Comparison of ENCODE assay signal across 10 cellular contexts in the genomic region with DNA sequence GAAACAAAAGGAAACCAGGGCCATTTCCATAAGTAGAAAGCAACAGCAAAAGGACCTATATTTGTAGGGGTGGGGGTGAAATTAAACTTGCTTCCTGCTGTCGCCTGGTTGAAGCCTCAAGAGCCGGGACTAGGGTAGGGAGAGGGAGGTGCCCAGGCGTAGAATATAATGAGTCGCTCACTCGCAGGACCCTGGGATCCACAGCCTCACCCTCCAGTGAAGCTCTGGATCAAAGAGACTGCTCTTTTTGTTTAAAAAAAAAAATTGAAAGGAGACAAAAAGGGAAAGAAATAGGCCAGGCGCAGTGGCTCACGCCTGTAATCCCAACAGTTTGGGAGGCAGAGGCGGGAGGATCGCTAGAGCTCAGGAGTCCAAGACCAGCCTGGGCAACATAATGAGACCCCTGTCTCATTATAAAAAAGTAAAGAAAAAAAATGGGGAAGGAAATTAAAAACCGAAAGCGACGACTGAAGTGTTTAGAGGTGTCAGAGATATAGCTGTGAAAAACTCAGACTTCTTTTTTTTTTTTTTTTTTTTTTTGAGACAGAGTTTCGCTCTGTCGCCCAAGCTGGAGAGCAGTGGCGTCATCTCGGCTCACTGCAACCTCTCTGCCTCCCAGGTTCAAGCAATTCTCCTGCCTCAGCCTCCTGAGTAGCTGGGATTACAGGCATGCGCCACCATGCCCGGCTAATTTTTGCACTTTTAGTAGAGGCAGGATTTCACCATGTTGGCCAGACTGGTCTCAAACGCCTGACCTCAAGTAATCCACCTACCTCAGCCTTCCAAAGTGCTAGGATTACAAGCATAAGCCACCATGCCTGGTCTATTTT. TPM values are rescaled to one million over a fixed set of nuclear protein-coding genes. Genes with fewer than 3 reads are reported as not detected.
DNase-seq lines count a peak whose midpoint lies in the region; ATAC-seq, FAIRE-seq and TF ChIP-seq lines count a peak whose summit lies in the region.
"Had no signal": no experiment of that assay in that cellular context is flagged by ENCODE, and none has a peak within 500 bp of the region (broad histone marks: within the 10 kb centered on the region; RNA-seq: fewer than 3 reads in every experiment).

No MANE protein-coding gene starts in this region.

- ATAC-seq in SK-N-SH treated with all-trans-retinoic acid at 6 μM for 48 hours (no peak), HepG2 (no peak)

- H3K36me3 Mint-ChIP-seq in activated CD4-positive, alpha-beta memory T cell treated with anti-CD3 and anti-CD28 coated beads, Interleukin-2, amount 10 ng/mL, durations not matched to agents 7 days and 5 days (ENCODE audit: low read depth) = no peaks in the 10 kb centered on the region

- peaks cover 75% of the 10 kb centered on the region for H3K4me1 Mint-ChIP-seq in activated CD4-positive, alpha-beta memory T cell treated with anti-CD3 and anti-CD28 coated beads, Interleukin-2, amount 10 ng/mL, durations not matched to agents 7 days and 5 days

- peak overlapping the region; percentile 89 for H3K27ac Mint-ChIP-seq in activated CD4-positive, alpha-beta memory T cell treated with anti-CD3 and anti-CD28 coated beads, Interleukin-2, amount 10 ng/mL, durations not matched to agents 7 days and 5 days

- intact Hi-C loops in HepG2 (cut with micrococcal nuclease; ENCODE audit: unreplicated experiment) (no loop called here), thyroid gland (cut with DNase I) (no loop called here)

- TF ChIP-seq RAD21 in SK-N-SH (IDR thresholded peaks at IDR 0.05; ENCODE audit: low read length) = no peak
- TF ChIP-seq RAD21 in HepG2 (CRISPR knock-in tag; IDR thresholded peaks at IDR 0.05) = no peak

- H3K27me3 ChIP-seq in SK-N-SH (ENCODE audit: insufficient read depth) = no peaks in the 10 kb centered on the region
- H3K27me3 ChIP-seq in HepG2 (ENCODE audit: control insufficient read depth in 1 of 2, insufficient read depth in 2 of 2, low read length in 2 of 2) = peaks cover 2 to 15% of the 10 kb centered on the region in 2 experiments; a peak in 4 of 5 replicates
- H3K27me3 ChIP-seq in thyroid gland = no peaks in the 10 kb centered on the region
- no peaks in the 10 kb centered on the region for H3K27me3 ChIP-seq in H7 (ENCODE audit: control insufficient read depth, insufficient read depth, low read length)

- H2AFZ ChIP-seq in SK-N-SH (ENCODE audit: low read depth) (peak overlapping the region; percentile 56; the same call in 1 of the 2 replicates), HepG2 (ENCODE audit: low read length) (no peak overlapping the region)

- no peak for TF ChIP-seq POLR2A in HepG2 (IDR thresholded peaks at IDR 0.05; ENCODE audit: insufficient read depth in 1 of 2, low read depth in 2 of 2, low read length in 2 of 2)
- no peak for TF ChIP-seq POLR2A in thyroid gland (IDR thresholded peaks at IDR 0.05)

- H3K9me3 ChIP-seq in SK-N-SH (no peaks in the 10 kb centered on the region), HepG2 (ENCODE audit: low read length) (no peaks in the 10 kb centered on the region), thyroid gland (no peaks in the 10 kb centered on the region)

- no peaks in the 10 kb centered on the region for H3K9me2 ChIP-seq in SK-N-SH

- no peaks in the 10 kb centered on the region for H4K20me1 ChIP-seq in SK-N-SH (ENCODE audit: insufficient read depth)
- H4K20me1 ChIP-seq in HepG2 (ENCODE audit: insufficient read depth, low read length) = no peaks in the 10 kb centered on the region

- FAIRE-seq in HepG2 (lab: Jason Lieb, UNC) (no peak), D721Med (lab: Jason Lieb, UNC) (no peak)
- FAIRE-seq: A204.1 had no signal

- no peaks in the 10 kb centered on the region for H3K27me3 Mint-ChIP-seq in activated CD4-positive, alpha-beta memory T cell treated with anti-CD3 and anti-CD28 coated beads, Interleukin-2, amount 10 ng/mL, durations not matched to agents 7 days and 5 days

- CTCF ChIA-PET in SK-N-SH (lab: Yijun Ruan, JAX) (interaction anchor here (2.6 kb wide), 1 partner anchor 22 kb away, joined by 7 read pairs; no protein-coding TSS in a partner anchor), HepG2 (lab: Yijun Ruan, JAX; ENCODE audit: low intra/inter-chr PET ratio, low total read pairs) (no interaction called here)
- CTCF ChIA-PET in activated CD4-positive, alpha-beta memory T cell treated with anti-CD3 and anti-CD28 coated beads, Interleukin-2, amount 10 ng/mL, durations not matched to agents 7 days and 5 days (lab: Charles Lee) = interaction anchor here (0.6 to 1.6 kb wide), 4 partner anchors 9 to 234 kb away, joined by 3 to 30 read pairs (median 6); partner anchors contain the start of genes ADGRE5 and ASF1B

- H3K36me3 ChIP-seq in SK-N-SH (replicated peaks in 1 of 2; ENCODE audit: control insufficient read depth in 1 of 2, insufficient read depth in 2 of 2, low read length in 1 of 2) = no peaks in the 10 kb centered on the region
- H3K36me3 ChIP-seq in HepG2 (replicated peaks in 1 of 2; ENCODE audit: control insufficient read depth in 1 of 2, insufficient read depth in 2 of 2, low read length in 2 of 2) = no peaks in the 10 kb centered on the region
- no peaks in the 10 kb centered on the region for H3K36me3 ChIP-seq in thyroid gland
- no peaks in the 10 kb centered on the region for H3K36me3 ChIP-seq in H7 (replicated peaks; ENCODE audit: control insufficient read depth, insufficient read depth, low read length)

- in situ Hi-C loops in HepG2 (cut with HindIII; ENCODE audit: extremely low pct_ligation_motif_present, low pct_unique_long_range_greater_than_20kb) = no loop called here

- no peaks in the 10 kb centered on the region for H3K9me3 Mint-ChIP-seq in activated CD4-positive, alpha-beta memory T cell treated with anti-CD3 and anti-CD28 coated beads, Interleukin-2, amount 10 ng/mL, durations not matched to agents 7 days and 5 days

- POLR2A ChIA-PET in SK-N-SH (lab: Yijun Ruan, JAX) (no interaction called here), HepG2 (lab: Yijun Ruan, JAX) (no interaction called here)
- POLR2A ChIA-PET in activated CD4-positive, alpha-beta memory T cell treated with anti-CD3 and anti-CD28 coated beads, Interleukin-2, amount 10 ng/mL, durations not matched to agents 7 days and 5 days (lab: Charles Lee) = interaction anchor here (0.6 to 12.0 kb wide), 7 partner anchors 8 to 1252 kb away, joined by 3 to 308 read pairs (median 4); partner anchors contain the start of gene ADGRE5

- WGBS in SK-N-SH (ENCODE audit: low lambda C conversion rate) = 88% methylated on average over 19 of the region's 19 CpGs
- WGBS in HepG2 (ENCODE audit: low lambda C conversion rate) = 42% methylated on average over 19 of the region's 19 CpGs
- 61 to 68% methylated on average over 19 of the region's 19 CpGs for WGBS in thyroid gland, 2 donors

- no peak overlapping the region for H3K4me3 ChIP-seq in SK-N-SH (ENCODE audit: low read depth in 2 of 2, low read length in 1 of 2)
- H3K4me3 ChIP-seq in HepG2 (replicated peaks in 1 of 3; ENCODE audit: insufficient read depth in 1 of 3, low read depth in 2 of 3, low read length in 3 of 3) = no peak overlapping the region
- H3K4me3 ChIP-seq in thyroid gland (replicated peaks in 1 of 3) = no peak overlapping the region
- H3K4me3 ChIP-seq in H7 (ENCODE audit: insufficient read depth, low read depth, low read length) = no peak overlapping the region

- H3K4me1 ChIP-seq in SK-N-SH (ENCODE audit: control insufficient read depth in 1 of 2, insufficient read depth in 2 of 2, low read depth in 1 of 2, low read length in 1 of 2) (peaks cover 0 to 6% of the 10 kb centered on the region in 2 experiments; a peak in 1 of 4 replicates), HepG2 (ENCODE audit: insufficient read depth, low read length) (peaks cover 21% of the 10 kb centered on the region), thyroid gland (peaks cover 0 to 2% of the 10 kb centered on the region in 2 donors)

- no peak for TF ChIP-seq CTCF in SK-N-SH (IDR thresholded peaks at IDR 0.05)
- no peak for TF ChIP-seq CTCF in HepG2 (CRISPR knock-in tag; IDR thresholded peaks at IDR 0.05)
- TF ChIP-seq CTCF in thyroid gland (IDR thresholded peaks at IDR 0.05) = no peak
- TF ChIP-seq CTCF in D721Med (IDR thresholded peaks at IDR 0.05; ENCODE audit: insufficient read depth, missing control alignments) = no peak

- H3K79me2 ChIP-seq in SK-N-SH (ENCODE audit: insufficient read depth) (no peaks in the 10 kb centered on the region), HepG2 (ENCODE audit: insufficient read depth, low read length) (no peaks in the 10 kb centered on the region)

- peak overlapping the region; percentile 76 for H3K4me3 Mint-ChIP-seq in activated CD4-positive, alpha-beta memory T cell treated with anti-CD3 and anti-CD28 coated beads, Interleukin-2, amount 10 ng/mL, durations not matched to agents 7 days and 5 days

- H3K27ac ChIP-seq in SK-N-SH (ENCODE audit: low read depth in 2 of 2, low read length in 1 of 2) = no peak overlapping the region
- no peak overlapping the region for H3K27ac ChIP-seq in HepG2 (ENCODE audit: extremely low read length, insufficient read depth, low read length)
- peak overlapping the region in 2 of 3 donors; percentile 18 to 40 for H3K27ac ChIP-seq in thyroid gland

- no TSS peak for BruUV-seq in HepG2 (replicated peaks; lab: Mats Ljungman, UMichigan)

- H3K9ac ChIP-seq in SK-N-SH (no peak overlapping the region), HepG2 (ENCODE audit: insufficient read depth, low read depth, low read length) (no peak overlapping the region)

- H3K4me2 ChIP-seq in SK-N-SH = no peak overlapping the region
- H3K4me2 ChIP-seq in HepG2 (ENCODE audit: low read depth, low read length) = 0 out of 2 replicates have a peak overlapping the region, but pooled peaks have one; percentile 8

- DNase-seq in SK-N-SH (no peak), HepG2 (ENCODE audit: low spot score) (no peak), thyroid gland (no peak), H7 (no peak), COLO829 (ENCODE audit: low spot score) (no peak), D721Med (ENCODE audit: insufficient read length, low spot score) (no peak)
- DNase-seq in activated CD4-positive, alpha-beta memory T cell treated with anti-CD3 and anti-CD28 coated beads, Interleukin-2, amount 10 ng/mL, durations not matched to agents 7 days and 5 days = peak; percentile 68
- DNase-seq: NCI-H446 had no signal

- TF ChIP-seq EP300 in SK-N-SH (IDR thresholded peaks at IDR 0.05; ENCODE audit: borderline replicate concordance in 1 of 2, low read depth in 1 of 2, low read length in 1 of 2) (no peak), HepG2 (IDR thresholded peaks at IDR 0.05; ENCODE audit: low read depth in 2 of 2, low read length in 2 of 2) (no peak), HepG2 (CRISPR knock-in tag; IDR thresholded peaks at IDR 0.05; ENCODE audit: borderline replicate concordance) (no peak)

- no peaks in the 10 kb centered on the region for H3F3A ChIP-seq in SK-N-SH (replicated peaks; ENCODE audit: insufficient read depth)

RNA-seq across cellular contexts. Expression of gene ADGRE5, which starts 10.9 kb away (rescaled TPM):
- polyA plus RNA-seq in SK-N-SH (2012; rRNA removed) (4.0 and 5.5 TPM in 2 replicates), HepG2 (2011; rRNA removed) (1.8 and 2.5 TPM in 2 replicates)
- polyA plus RNA-seq in SK-N-SH (2012; cell fraction: cytosol; rRNA removed) = 2.7 and 3.2 TPM in 2 replicates
- 11.3 TPM in 2 replicates for polyA plus RNA-seq in SK-N-SH (2012; cell fraction: nucleus; rRNA removed)
- 100 to 1,000 TPM; 293 to 299 TPM for total RNA-seq in activated CD4-positive, alpha-beta memory T cell treated with anti-CD3 and anti-CD28 coated beads, Interleukin-2, amount 10 ng/mL, durations not matched to agents 7 days and 5 days
- total RNA-seq in HepG2 (2016; rRNA removed; fragmentation: Illumina TruSeq; extraction: Trizol) (1.3 and 2.0 TPM in 2 replicates), thyroid gland (10 to 100 TPM; 35.7 to 63.4 (median 37.8) TPM)
- total RNA-seq in HepG2 (2016; cell fraction: cytosol; rRNA removed; fragmentation: Illumina TruSeq; extraction: Trizol; ENCODE audit: low read depth) = 0.40 and 0.44 TPM in 2 replicates
- 0.91 and 2.6 TPM in 2 replicates for total RNA-seq in HepG2 (2016; cell fraction: insoluble cytoplasmic fraction; rRNA removed; fragmentation: Illumina TruSeq; extraction: Trizol)
- total RNA-seq in HepG2 (2016; cell fraction: membrane; rRNA removed; fragmentation: Illumina TruSeq; extraction: Trizol) = 0.79 and 1.5 TPM in 2 replicates
- 3.3 and 3.7 TPM in 2 replicates for total RNA-seq in HepG2 (2016; cell fraction: nucleus; rRNA removed; fragmentation: Illumina TruSeq; extraction: Trizol)
- 1.4 and 1.8 TPM in 2 replicates for polyA plus RNA-seq in HepG2 (2011; cell fraction: cytosol; rRNA removed)
- 3.9 and 4.1 TPM in 2 replicates for polyA plus RNA-seq in HepG2 (2011; cell fraction: nucleus; rRNA removed)
- polyA plus RNA-seq in HepG2 (2012) = 1.7 and 2.4 TPM in 2 replicates
- polyA plus RNA-seq in HepG2 (2016; cell fraction: cytosol; fragmentation: Illumina TruSeq; extraction: Trizol; ENCODE audit: low read depth) = 0.36 and 0.60 TPM in 2 replicates
- polyA plus RNA-seq in HepG2 (2016; cell fraction: insoluble cytoplasmic fraction; fragmentation: Illumina TruSeq; extraction: Trizol; ENCODE audit: low read depth) = 0.71 and 0.82 TPM in 2 replicates
- 0.50 and 0.76 TPM in 2 replicates for polyA plus RNA-seq in HepG2 (2016; cell fraction: membrane; fragmentation: Illumina TruSeq; extraction: Trizol; ENCODE audit: low read depth)
- polyA plus RNA-seq in HepG2 (2016; cell fraction: nucleus; fragmentation: Illumina TruSeq; extraction: Trizol; ENCODE audit: insufficient read depth, low read depth) = 3.5 and 7.3 TPM in 2 replicates
- 4.6 and 72.7 TPM in 2 replicates for polyA minus RNA-seq in HepG2 (2011; rRNA and poly(A)+ RNA removed; ENCODE audit: low replicate concordance)
- polyA minus RNA-seq in HepG2 (2011; cell fraction: cytosol; rRNA and poly(A)+ RNA removed) = 1.7 and 2.8 TPM in 2 replicates
- 1.6 and 1.8 TPM in 2 replicates for polyA minus RNA-seq in HepG2 (2011; cell fraction: nucleus; rRNA and poly(A)+ RNA removed)
- total RNA-seq in H7 (2014; rRNA removed; shearing (Covaris generic)) = 5.9 and 6.1 TPM in 2 replicates

RNA-seq across cellular contexts. Expression of gene DDX39A, which starts 48.8 kb away (rescaled TPM):
- polyA plus RNA-seq in SK-N-SH (2012; rRNA removed) (78.0 and 88.8 TPM in 2 replicates), HepG2 (2011; rRNA removed) (34.6 and 37.1 TPM in 2 replicates)
- 29.8 and 45.2 TPM in 2 replicates for polyA plus RNA-seq in SK-N-SH (2012; cell fraction: cytosol; rRNA removed)
- polyA plus RNA-seq in SK-N-SH (2012; cell fraction: nucleus; rRNA removed) = 401 and 481 TPM in 2 replicates
- 100 to 1,000 TPM; 233 to 234 TPM for total RNA-seq in activated CD4-positive, alpha-beta memory T cell treated with anti-CD3 and anti-CD28 coated beads, Interleukin-2, amount 10 ng/mL, durations not matched to agents 7 days and 5 days
- total RNA-seq in HepG2 (2016; rRNA removed; fragmentation: Illumina TruSeq; extraction: Trizol) (90.4 and 98.1 TPM in 2 replicates), thyroid gland (10 to 100 TPM; 53.3 to 89.7 (median 59.7) TPM)
- 41.5 and 49.2 TPM in 2 replicates for total RNA-seq in HepG2 (2016; cell fraction: cytosol; rRNA removed; fragmentation: Illumina TruSeq; extraction: Trizol; ENCODE audit: low read depth)
- 93.0 and 97.0 TPM in 2 replicates for total RNA-seq in HepG2 (2016; cell fraction: insoluble cytoplasmic fraction; rRNA removed; fragmentation: Illumina TruSeq; extraction: Trizol)
- 38.7 and 40.2 TPM in 2 replicates for total RNA-seq in HepG2 (2016; cell fraction: membrane; rRNA removed; fragmentation: Illumina TruSeq; extraction: Trizol)
- total RNA-seq in HepG2 (2016; cell fraction: nucleus; rRNA removed; fragmentation: Illumina TruSeq; extraction: Trizol) = 72.8 and 77.3 TPM in 2 replicates
- 16.5 and 25.4 TPM in 2 replicates for polyA plus RNA-seq in HepG2 (2011; cell fraction: cytosol; rRNA removed)
- polyA plus RNA-seq in HepG2 (2011; cell fraction: nucleus; rRNA removed) = 252 and 355 TPM in 2 replicates
- polyA plus RNA-seq in HepG2 (2012) = 27.4 and 34.2 TPM in 2 replicates
- polyA plus RNA-seq in HepG2 (2016; cell fraction: cytosol; fragmentation: Illumina TruSeq; extraction: Trizol; ENCODE audit: low read depth) = 31.0 and 31.5 TPM in 2 replicates
- polyA plus RNA-seq in HepG2 (2016; cell fraction: insoluble cytoplasmic fraction; fragmentation: Illumina TruSeq; extraction: Trizol; ENCODE audit: low read depth) = 92.8 and 92.9 TPM in 2 replicates
- 27.7 and 29.4 TPM in 2 replicates for polyA plus RNA-seq in HepG2 (2016; cell fraction: membrane; fragmentation: Illumina TruSeq; extraction: Trizol; ENCODE audit: low read depth)
- polyA plus RNA-seq in HepG2 (2016; cell fraction: nucleus; fragmentation: Illumina TruSeq; extraction: Trizol; ENCODE audit: insufficient read depth, low read depth) = 163 and 168 TPM in 2 replicates
- 45.0 and 198 TPM in 2 replicates for polyA minus RNA-seq in HepG2 (2011; rRNA and poly(A)+ RNA removed; ENCODE audit: low replicate concordance)
- 8.9 and 15.4 TPM in 2 replicates for polyA minus RNA-seq in HepG2 (2011; cell fraction: cytosol; rRNA and poly(A)+ RNA removed)
- 33.9 and 40.9 TPM in 2 replicates for polyA minus RNA-seq in HepG2 (2011; cell fraction: nucleus; rRNA and poly(A)+ RNA removed)
- 94.6 and 131 TPM in 2 replicates for total RNA-seq in H7 (2014; rRNA removed; shearing (Covaris generic))

Comparison
In these comparisons a context has a peak if more than half of its experiments do, and no peak if none do; other contexts are left out.
1. H3K27ac ChIP-seq: peak in thyroid gland (2 of 3); none in SK-N-SH (0 of 2) and HepG2 (single experiment).
2. RNA of gene ADGRE5, which starts 10.9 kb away (total RNA-seq): 293 to 299 TPM in activated CD4-positive, alpha-beta memory T cell treated with anti-CD3 and anti-CD28 coated beads, Interleukin-2, amount 10 ng/mL, durations not matched to agents 7 days and 5 days; 35.7 to 63.4 TPM in thyroid gland, 5.9 to 6.1 TPM in H7 and 0.40 to 3.7 TPM in HepG2; every median in the first group is over 4 times any median in the second.